9 cellular contexts compared by ENCODE assay signal in the genomic region with DNA sequence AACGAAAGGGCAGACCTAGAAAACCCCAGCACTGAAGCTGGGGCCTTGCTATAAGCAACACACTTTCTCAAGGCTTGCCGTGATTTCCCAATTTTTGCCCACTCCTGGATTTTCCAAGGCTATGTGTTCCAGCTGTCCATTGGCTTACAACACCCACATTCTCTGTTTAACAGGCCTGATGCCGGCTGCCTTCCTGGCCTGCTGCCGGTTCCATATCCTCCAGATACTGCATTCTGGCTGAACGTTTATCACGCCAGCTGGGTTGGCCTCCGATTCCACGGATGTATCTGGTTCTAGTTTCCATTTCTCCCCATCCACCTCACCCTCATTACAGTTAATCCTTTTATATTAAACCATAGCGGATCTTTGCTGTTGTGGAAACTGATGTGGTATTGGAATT. TPM values are rescaled to one million over a fixed set of nuclear protein-coding genes. Genes with fewer than 3 reads are reported as not detected.
A peak's percentile ranks its signal among the peaks of the same experiment; 100 is the strongest.
DNase-seq lines count a peak whose midpoint lies in the region; ATAC-seq, FAIRE-seq and TF ChIP-seq lines count a peak whose summit lies in the region.
"Had no signal": no experiment of that assay in that cellular context is flagged by ENCODE, and none has a peak within 500 bp of the region (broad histone marks: within the 10 kb centered on the region; RNA-seq: fewer than 3 reads in every experiment).

No MANE protein-coding gene starts in this region.

- H2AFZ ChIP-seq in IMR-90 (replicated peaks; ENCODE audit: low read length, poor library complexity) (peak overlapping the region; percentile 84), endothelial cell of umbilical vein (ENCODE audit: low read depth, low read length) (peak overlapping the region; percentile 71)
- H2AFZ ChIP-seq: PC-9 had no signal

- H3K56ac ChIP-seq in IMR-90 (ENCODE audit: extremely low read depth, insufficient read depth, low read length) = peak overlapping the region; percentile 47; the same call in 1 of the 2 replicates

- H3K4me1 ChIP-seq in IMR-90 (ENCODE audit: control insufficient read depth, insufficient read depth, low read length) (peaks cover 18% of the 10 kb centered on the region), endothelial cell of umbilical vein (ENCODE audit: control insufficient read depth, extremely low read depth, insufficient read depth, low read length) (peaks cover 28% of the 10 kb centered on the region), mucosa of descending colon (ENCODE audit: low read depth) (no peaks in the 10 kb centered on the region), upper lobe of right lung (peaks cover 24% of the 10 kb centered on the region)

- peaks cover 4 to 25% of the 10 kb centered on the region in 2 experiments; a peak in 3 of 4 replicates for H3K79me1 ChIP-seq in IMR-90 (ENCODE audit: low read depth in 1 of 2, low read length in 2 of 2)

- H3K36me3 ChIP-seq in IMR-90 (ENCODE audit: control insufficient read depth, insufficient read depth, low read length) (no peaks in the 10 kb centered on the region), endothelial cell of umbilical vein (ENCODE audit: control insufficient read depth in 2 of 2, extremely low read depth in 1 of 2, insufficient read depth in 2 of 2, low read length in 2 of 2) (no peaks in the 10 kb centered on the region), mucosa of descending colon (ENCODE audit: low read depth) (no peaks in the 10 kb centered on the region), upper lobe of right lung (no peaks in the 10 kb centered on the region)

- H2BK5ac ChIP-seq in IMR-90 (ENCODE audit: low read depth, low read length, poor library complexity, severe bottlenecking) = peak overlapping the region; percentile 80

- no peaks in the 10 kb centered on the region for H3K9me3 ChIP-seq in IMR-90 (ENCODE audit: control insufficient read depth, insufficient read depth, low read length)
- H3K9me3 ChIP-seq in endothelial cell of umbilical vein (replicated peaks; ENCODE audit: control insufficient read depth, insufficient read depth, low read length) = no peaks in the 10 kb centered on the region
- no peaks in the 10 kb centered on the region for H3K9me3 ChIP-seq in mucosa of descending colon
- H3K9me3 ChIP-seq in upper lobe of right lung = no peaks in the 10 kb centered on the region

- CTCF ChIA-PET in IMR-90 (lab: Yijun Ruan, JAX) = interaction anchor here (0.9 to 2.3 kb wide), 2 partner anchors 16 to 73 kb away, joined by 3 to 6 read pairs; no protein-coding TSS in a partner anchor
- CTCF ChIA-PET in endothelial cell of umbilical vein (lab: Charles Lee) = interaction anchor here (0.7 to 4.2 kb wide), 17 partner anchors 9 to 848 kb away, joined by 3 to 99 read pairs (median 5); no protein-coding TSS in a partner anchor

- H4K91ac ChIP-seq in IMR-90 (ENCODE audit: insufficient read depth, low read depth, low read length) = peak overlapping the region; percentile 29

- TF ChIP-seq POLR2A in IMR-90 (IDR thresholded peaks at IDR 0.05; ENCODE audit: low read depth, low read length) = no peak
- no peak for TF ChIP-seq POLR2A in endothelial cell of umbilical vein (IDR thresholded peaks at IDR 0.05; ENCODE audit: low read depth, low read length)

- peak overlapping the region; percentile 57; the same call in 1 of the 3 replicates for H2BK15ac ChIP-seq in IMR-90 (ENCODE audit: low read depth, low read length)

- BruUV-seq in IMR-90 (replicated peaks; lab: Mats Ljungman, UMichigan) = no TSS peak
- no TSS peak for BruUV-seq in endothelial cell of umbilical vein (replicated peaks; lab: Mats Ljungman, UMichigan)

- H3K9me1 ChIP-seq in IMR-90 (ENCODE audit: insufficient read depth, low read length) = peaks cover 16% of the 10 kb centered on the region
- no peaks in the 10 kb centered on the region for H3K9me1 ChIP-seq in endothelial cell of umbilical vein (replicated peaks; ENCODE audit: control insufficient read depth, extremely low read depth, insufficient read depth, low read length)

- intact Hi-C loops in IMR-90 (cut with micrococcal nuclease) (no loop called here), endothelial cell of umbilical vein (cut with micrococcal nuclease) (no loop called here), mucosa of descending colon (cut with DNase I, micrococcal nuclease) (no loop called here), upper lobe of right lung (cut with DNase I) (no loop called here)

- dilution Hi-C loops in IMR-90 (cut with HindIII; ENCODE audit: low sequenced_read_pairs, unreplicated experiment) (no loop called here), endothelial cell of umbilical vein (cut with MboI; ENCODE audit: extremely low pct_ligation_motif_present, low sequenced_read_pairs) (no loop called here)

- no peak for TF ChIP-seq CTCF in IMR-90 (conservative IDR thresholded peaks at IDR 0.05; ENCODE audit: low read depth, low read length)
- no peak for TF ChIP-seq CTCF in endothelial cell of umbilical vein (IDR thresholded peaks at IDR 0.05; ENCODE audit: extremely low read depth in 1 of 2, insufficient read depth in 1 of 2, low read depth in 1 of 2, low read length in 2 of 2)
- no peak for TF ChIP-seq CTCF in mucosa of descending colon (IDR thresholded peaks at IDR 0.05)
- TF ChIP-seq CTCF in upper lobe of right lung (IDR thresholded peaks at IDR 0.05) = no peak

- H2AK9ac ChIP-seq in IMR-90 (replicated peaks; ENCODE audit: low read depth, low read length, poor library complexity) = peak overlapping the region; percentile 49

- peak overlapping the region; percentile 63 for H2BK20ac ChIP-seq in IMR-90 (ENCODE audit: low read depth, low read length)

- peak overlapping the region; percentile 58 for H3K14ac ChIP-seq in IMR-90 (replicated peaks; ENCODE audit: low read depth, low read length)

- peak overlapping the region; percentile 36; the same call in 1 of the 2 replicates for H3K9ac ChIP-seq in IMR-90 (ENCODE audit: low read depth, low read length)
- H3K9ac ChIP-seq in endothelial cell of umbilical vein (replicated peaks; ENCODE audit: extremely low read depth, insufficient read depth, low read length) = no peak overlapping the region

- peak overlapping the region; percentile 64 to 77 for H4K8ac ChIP-seq in IMR-90 (ENCODE audit: low read depth in 2 of 2, low read length in 2 of 2)

- no peak overlapping the region; the same call in 1 of the 2 replicates for H4K5ac ChIP-seq in IMR-90 (ENCODE audit: low read depth, low read length)

- no peaks in the 10 kb centered on the region for H3K27me3 ChIP-seq in IMR-90 (ENCODE audit: control insufficient read depth, insufficient read depth, low read length)
- H3K27me3 ChIP-seq in endothelial cell of umbilical vein (ENCODE audit: control insufficient read depth in 2 of 2, insufficient read depth in 2 of 2, low read length in 2 of 2) = no peaks in the 10 kb centered on the region
- H3K27me3 ChIP-seq in upper lobe of right lung = no peaks in the 10 kb centered on the region

- DNase-seq in IMR-90 (peak; percentile 90), endothelial cell of umbilical vein (ENCODE audit: low read depth, low spot score) (peak; percentile 89), mucosa of descending colon (peak in 2 of 3 donors; percentile 20 to 33), upper lobe of right lung (no peak), T1000 (lab: John Stamatoyannopoulos, UW) (no peak), HK-2 (ENCODE audit: unreplicated experiment) (no peak), DMS79 (lab: John Stamatoyannopoulos, UW) (no peak)
- DNase-seq: PC-9 had no signal

- H3K79me2 ChIP-seq in endothelial cell of umbilical vein (ENCODE audit: control insufficient read depth, insufficient read depth, low read length) = peaks cover 23% of the 10 kb centered on the region

- FAIRE-seq in endothelial cell of umbilical vein (lab: Jason Lieb, UNC) = peak; percentile 65
- FAIRE-seq: islet of Langerhans had no signal

- H2BK120ac ChIP-seq in IMR-90 (ENCODE audit: low read depth, low read length) = peak overlapping the region; percentile 67

- H4K20me1 ChIP-seq in IMR-90 (ENCODE audit: insufficient read depth, low read length) (peaks cover 14% of the 10 kb centered on the region), endothelial cell of umbilical vein (replicated peaks; ENCODE audit: control insufficient read depth, extremely low read depth, insufficient read depth, low read length) (peaks cover 2% of the 10 kb centered on the region)

- in situ Hi-C loops in IMR-90 (cut with MboI; ENCODE audit: low sequenced_read_pairs) = no loop called here

- ATAC-seq in IMR-90 (ENCODE audit: low read depth) (peak; percentile 3), mucosa of descending colon (no peak), upper lobe of right lung (no peak)

- TF ChIP-seq RAD21 in IMR-90 (IDR thresholded peaks at IDR 0.05; ENCODE audit: low read length) = no peak

- H3K4me2 ChIP-seq in IMR-90 (ENCODE audit: low read depth, low read length) (peak overlapping the region; percentile 41), endothelial cell of umbilical vein (ENCODE audit: insufficient read depth, low read length) (peak overlapping the region; percentile 54)

- H3K4me3 ChIP-seq in IMR-90 (ENCODE audit: insufficient read depth, low read depth, low read length) = no peak overlapping the region
- peak overlapping the region in 1 of 3 experiments; percentile 10 for H3K4me3 ChIP-seq in endothelial cell of umbilical vein (replicated peaks in 1 of 3; ENCODE audit: insufficient read depth in 1 of 3, low read depth in 1 of 3, low read length in 3 of 3)
- H3K4me3 ChIP-seq in mucosa of descending colon = no peak overlapping the region
- no peak overlapping the region for H3K4me3 ChIP-seq in upper lobe of right lung
- H3K4me3 ChIP-seq: PC-9 had no signal

- H3K27ac ChIP-seq in IMR-90 (ENCODE audit: insufficient read depth, low read length) (peak overlapping the region; percentile 80), endothelial cell of umbilical vein (ENCODE audit: insufficient read depth, low read depth, low read length) (peak overlapping the region; percentile 13), upper lobe of right lung (peak overlapping the region; percentile 67)
- H3K27ac ChIP-seq: PC-9 had no signal

- H3K23ac ChIP-seq in IMR-90 (ENCODE audit: low read depth, low read length) = peak overlapping the region; percentile 71

- peak overlapping the region; percentile 1; the same call in 1 of the 2 replicates for H3K18ac ChIP-seq in IMR-90 (ENCODE audit: low read depth, low read length)

- H2AK5ac ChIP-seq in IMR-90 (ENCODE audit: low read depth, low read length) = peak overlapping the region; percentile 40; the same call in 1 of the 2 replicates

- POLR2A ChIA-PET in IMR-90 (lab: Charles Lee; ENCODE audit: unreplicated experiment) = no interaction called here
- POLR2A ChIA-PET in endothelial cell of umbilical vein (lab: Charles Lee) = interaction anchor here (0.5 kb wide), 1 partner anchor 729 kb away, joined by 4 read pairs; no protein-coding TSS in a partner anchor

- WGBS in IMR-90 (ENCODE audit: extremely low coverage in 2 of 2, insufficient read length in 1 of 2), 2 experiments = 0% methylated on average over 2 of the region's 9 CpGs; no CpG with 5 or more reads in 1 of the 2 experiments

- peak overlapping the region; percentile 73 for H3K4ac ChIP-seq in IMR-90 (ENCODE audit: low read depth, low read length)

RNA-seq across cellular contexts. Expression of gene PCNX1, which starts 1.9 kb away (rescaled TPM):
- total RNA-seq in IMR-90 (2012; rRNA removed) = 43.7 and 45.3 TPM in 2 replicates
- polyA plus RNA-seq in IMR-90 (2012; rRNA removed) = 15.0 and 15.1 TPM in 2 replicates
- 4.5 and 7.1 TPM in 2 replicates for polyA plus RNA-seq in IMR-90 (2012; cell fraction: cytosol; rRNA removed)
- polyA plus RNA-seq in IMR-90 (2012; cell fraction: nucleus; rRNA removed; ENCODE audit: low replicate concordance) = 23.2 and 40.0 TPM in 2 replicates
- 30.6 and 40.5 TPM in 2 replicates for total RNA-seq in endothelial cell of umbilical vein
- 21.4 and 24.0 TPM in 2 replicates for polyA plus RNA-seq in endothelial cell of umbilical vein
- 12.5 and 12.6 TPM in 2 replicates for polyA plus RNA-seq in endothelial cell of umbilical vein (2011; cell fraction: cytosol; rRNA removed)
- 49.3 and 53.5 TPM in 2 replicates for polyA plus RNA-seq in endothelial cell of umbilical vein (2011; cell fraction: nucleus; rRNA removed)
- polyA plus RNA-seq in endothelial cell of umbilical vein (2012) = 18.3 and 19.0 TPM in 2 replicates
- 168 and 175 TPM in 2 replicates for polyA minus RNA-seq in endothelial cell of umbilical vein
- polyA minus RNA-seq in endothelial cell of umbilical vein (2011; cell fraction: cytosol; rRNA and poly(A)+ RNA removed) = 45.6 TPM
- 155 and 232 TPM in 2 replicates for polyA minus RNA-seq in endothelial cell of umbilical vein (2011; cell fraction: nucleus; rRNA and poly(A)+ RNA removed)
- 10 to 100 TPM; 27.5 to 49.4 (median 33.5) TPM for total RNA-seq in mucosa of descending colon
- total RNA-seq in upper lobe of right lung = 46.5 TPM

Comparison
In these comparisons a context has a peak if more than half of its experiments do, and no peak if none do; other contexts are left out.
1. DNase-seq: peak in IMR-90 (single experiment), endothelial cell of umbilical vein (single experiment) and mucosa of descending colon (2 of 3); none in upper lobe of right lung (single experiment), T1000 (single experiment), HK-2 (single experiment) and DMS79 (single experiment).
2. H3K27ac ChIP-seq: peak in every context shown above with its lines; median percentile 80 in IMR-90; 67 in upper lobe of right lung; 13 in endothelial cell of umbilical vein.